ENCODE assay signal across 12 cellular contexts in the genomic region with DNA sequence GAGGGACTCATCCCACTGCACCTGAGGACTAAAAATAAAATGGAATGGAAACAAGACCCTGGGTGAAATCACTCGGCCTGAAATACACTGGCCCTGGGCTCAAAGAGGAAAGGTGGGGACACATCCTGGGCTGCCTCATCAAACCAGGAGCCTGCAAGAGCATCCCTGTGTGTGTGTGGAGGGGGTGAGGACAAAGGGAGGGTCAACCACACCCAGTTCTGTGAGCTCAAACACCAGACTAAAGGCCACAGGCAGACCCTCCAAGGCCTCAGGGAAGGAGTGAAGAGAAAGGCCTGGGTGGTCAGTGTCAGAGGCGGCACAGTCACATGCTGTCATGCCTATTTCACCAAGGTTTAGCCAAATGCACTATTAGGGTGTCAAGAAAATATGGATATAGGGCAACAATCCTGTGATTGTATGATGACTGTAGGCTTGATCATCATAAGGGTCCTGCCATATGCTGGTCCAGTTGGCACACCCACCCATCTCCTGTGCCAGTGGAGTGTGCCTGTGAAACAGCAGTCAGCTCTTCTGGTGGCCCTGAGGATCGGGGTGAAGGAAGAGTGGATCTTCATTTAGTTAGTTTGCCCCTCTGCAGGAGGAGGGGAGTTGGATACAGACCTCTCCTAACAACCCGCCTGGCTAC. TPM values are rescaled to one million over a fixed set of nuclear protein-coding genes. Genes with fewer than 3 reads are reported as not detected.
DNase-seq lines count a peak whose midpoint lies in the region; ATAC-seq and TF ChIP-seq lines count a peak whose summit lies in the region.
"Had no signal": no experiment of that assay in that cellular context is flagged by ENCODE, and none has a peak within 500 bp of the region (broad histone marks: within the 10 kb centered on the region; RNA-seq: fewer than 3 reads in every experiment).

No MANE protein-coding gene starts in this region.

- WGBS in endodermal cell (ENCODE audit: insufficient coverage in 1 of 2, insufficient read length in 1 of 2), 2 experiments: 56 to 57% methylated on average over 3 to 4 of the region's 4 CpGs

- H3K27me3 ChIP-seq in neutrophil: no peaks in the 10 kb centered on the region
- H3K27me3 ChIP-seq in endodermal cell (ENCODE audit: control insufficient read depth, insufficient read depth, low read length, poor library complexity, severe bottlenecking): no peaks in the 10 kb centered on the region
- H3K27me3 ChIP-seq: gastrocnemius medialis had no signal

- H3K36me3 Mint-ChIP-seq in CD14-positive monocyte (peaks cover 0 to 2% of the 10 kb centered on the region in 2 donors), chondrocyte (ENCODE audit: low read depth) (no peaks in the 10 kb centered on the region), endodermal cell (ENCODE audit: low read depth) (no peaks in the 10 kb centered on the region)

- H3K27ac ChIP-seq in neutrophil (peak overlapping the region; percentile 75), endodermal cell (ENCODE audit: low read depth, low read length) (no peak overlapping the region)
- H3K27ac ChIP-seq: left ventricle myocardium inferior had no signal

- no peak overlapping the region for H3K9ac ChIP-seq in endodermal cell (ENCODE audit: extremely low read depth, low read length, poor library complexity, severe bottlenecking)

- H3K4me1 ChIP-seq in neutrophil (ENCODE audit: control insufficient read depth in 1 of 2, insufficient read depth in 1 of 2, low read depth in 1 of 2, low read length in 1 of 2) (peaks cover 36 to 50% of the 10 kb centered on the region in 2 experiments), endodermal cell (ENCODE audit: control insufficient read depth, insufficient read depth, low read length) (peaks cover 6% of the 10 kb centered on the region)

- H3K36me3 ChIP-seq in neutrophil: no peaks in the 10 kb centered on the region
- H3K36me3 ChIP-seq in endodermal cell (ENCODE audit: control insufficient read depth, insufficient read depth, low read length): no peaks in the 10 kb centered on the region
- H3K36me3 ChIP-seq: gastrocnemius medialis, left ventricle myocardium inferior had no signal

- H3K27ac Mint-ChIP-seq in CD14-positive monocyte (peak overlapping the region; percentile 79 to 93 (median 90)), chondrocyte (ENCODE audit: unreplicated experiment) (no peak overlapping the region), endodermal cell (no peak overlapping the region)
- H3K27ac Mint-ChIP-seq: activated naive CD4-positive, alpha-beta T cell treated with anti-CD3 and anti-CD28 coated beads for 36 hours; CD4-positive, alpha-beta T cell had no signal

- peaks cover 53% of the 10 kb centered on the region for H3K4me1 Mint-ChIP-seq in CD14-positive monocyte
- peaks cover 40% of the 10 kb centered on the region for H3K4me1 Mint-ChIP-seq in chondrocyte (ENCODE audit: low read depth)
- H3K4me1 Mint-ChIP-seq in endodermal cell: peaks cover 13% of the 10 kb centered on the region

- intact Hi-C loops in CD14-positive monocyte (cut with micrococcal nuclease): loop anchor here (2.0 to 5.0 kb wide), 3 partner anchors 56 to 134 kb away; a partner anchor contains a TSS

- H3K4me3 ChIP-seq in neutrophil (ENCODE audit: low read depth in 1 of 2, low read length in 1 of 2) (peak overlapping the region in 1 of 2 experiments; percentile 28), endodermal cell (ENCODE audit: low read length) (no peak overlapping the region)
- H3K4me3 ChIP-seq: gastrocnemius medialis, left ventricle myocardium inferior had no signal

- no peaks in the 10 kb centered on the region for H3K9me3 ChIP-seq in neutrophil
- H3K9me3 ChIP-seq in endodermal cell (ENCODE audit: control insufficient read depth, low read length): no peaks in the 10 kb centered on the region
- H3K9me3 ChIP-seq: gastrocnemius medialis, left ventricle myocardium inferior had no signal

- peak; percentile 23 for ATAC-seq in HG02642 (IDR thresholded peaks at IDR 0.05; ENCODE audit: poor library complexity, unreplicated experiment)
- ATAC-seq in GM19324 (IDR thresholded peaks at IDR 0.05; ENCODE audit: low FRiP score, unreplicated experiment): no peak

- H3K4me3 Mint-ChIP-seq in CD14-positive monocyte: peak overlapping the region in 1 of 2 donors; percentile 69
- H3K4me3 Mint-ChIP-seq in chondrocyte (ENCODE audit: unreplicated experiment): no peak overlapping the region
- H3K4me3 Mint-ChIP-seq in endodermal cell: no peak overlapping the region
- H3K4me3 Mint-ChIP-seq: activated naive CD4-positive, alpha-beta T cell treated with anti-CD3 and anti-CD28 coated beads for 36 hours; CD4-positive, alpha-beta T cell had no signal

- peaks cover 0 to 2% (median 0%) of the 10 kb centered on the region in 7 donors for H3K9me3 Mint-ChIP-seq in CD14-positive monocyte
- no peaks in the 10 kb centered on the region for H3K9me3 Mint-ChIP-seq in chondrocyte (ENCODE audit: low read depth)
- no peaks in the 10 kb centered on the region for H3K9me3 Mint-ChIP-seq in endodermal cell
- H3K9me3 Mint-ChIP-seq: activated naive CD4-positive, alpha-beta T cell treated with anti-CD3 and anti-CD28 coated beads for 36 hours; CD4-positive, alpha-beta T cell had no signal

- TF ChIP-seq CTCF in CD14-positive monocyte (IDR thresholded peaks at IDR 0.05) (no peak), chondrocyte (IDR thresholded peaks at IDR 0.05) (no peak), neutrophil (IDR thresholded peaks at IDR 0.05) (no peak), endodermal cell (conservative IDR thresholded peaks at IDR 0.05) (no peak)

- no peak for DNase-seq in CD14-positive monocyte (ENCODE audit: low spot score)
- peak; percentile 10 for DNase-seq in chondrocyte (ENCODE audit: low spot score)
- no peak for DNase-seq in HuH-7 (ENCODE audit: low spot score)
- DNase-seq in endodermal cell: no peak
- no peak for DNase-seq in GF-D8 (lab: John Stamatoyannopoulos, UW)

- H3K27me3 Mint-ChIP-seq in CD14-positive monocyte (ENCODE audit: low read depth in 3 of 3): peaks cover 2 to 5% (median 4%) of the 10 kb centered on the region in 3 donors
- H3K27me3 Mint-ChIP-seq in chondrocyte (ENCODE audit: low read depth): no peaks in the 10 kb centered on the region
- H3K27me3 Mint-ChIP-seq in endodermal cell (ENCODE audit: insufficient read depth): peaks cover 22% of the 10 kb centered on the region
- H3K27me3 Mint-ChIP-seq: CD4-positive, alpha-beta T cell had no signal

RNA-seq across cellular contexts. Expression of a gene that starts 28.9 kb away (rescaled TPM):
- 100 to 1,000 TPM; 297 to 341 TPM for polyA plus RNA-seq in CD14-positive monocyte
- total RNA-seq in chondrocyte (180 to 233 TPM (median 191 TPM) in 3 replicates), endodermal cell (100 to 1,000 TPM; 493 to 536 TPM)
- polyA plus RNA-seq in endodermal cell (2013, experiment 1 of 2): 582 TPM
- 506 TPM for polyA plus RNA-seq in endodermal cell (2013, experiment 2 of 2)

RNA-seq across cellular contexts. Expression of a gene that starts 55.5 kb away (rescaled TPM):
- polyA plus RNA-seq in CD14-positive monocyte: 100 to 1,000 TPM; 117 to 144 TPM
- total RNA-seq in chondrocyte (230 to 303 TPM (median 301 TPM) in 3 replicates), endodermal cell (1 to 10 TPM; 1.9 to 3.7 TPM)
- 45.0 TPM for polyA plus RNA-seq in endodermal cell (2013, experiment 1 of 2)
- 50.3 TPM for polyA plus RNA-seq in endodermal cell (2013, experiment 2 of 2)

Comparison
In these comparisons a context has a peak if more than half of its experiments do, and no peak if none do; other contexts are left out.
1. H3K27ac Mint-ChIP-seq: peak in CD14-positive monocyte (7 of 7); none in chondrocyte (single experiment) and endodermal cell (single experiment).
2. RNA of a gene that starts 55.5 kb away (total RNA-seq): 230 to 303 TPM in chondrocyte; 1.9 to 3.7 TPM in endodermal cell; every median in the first group is over 10 times any median in the second.